14 cellular contexts compared by ENCODE assay signal in the genomic region with DNA sequence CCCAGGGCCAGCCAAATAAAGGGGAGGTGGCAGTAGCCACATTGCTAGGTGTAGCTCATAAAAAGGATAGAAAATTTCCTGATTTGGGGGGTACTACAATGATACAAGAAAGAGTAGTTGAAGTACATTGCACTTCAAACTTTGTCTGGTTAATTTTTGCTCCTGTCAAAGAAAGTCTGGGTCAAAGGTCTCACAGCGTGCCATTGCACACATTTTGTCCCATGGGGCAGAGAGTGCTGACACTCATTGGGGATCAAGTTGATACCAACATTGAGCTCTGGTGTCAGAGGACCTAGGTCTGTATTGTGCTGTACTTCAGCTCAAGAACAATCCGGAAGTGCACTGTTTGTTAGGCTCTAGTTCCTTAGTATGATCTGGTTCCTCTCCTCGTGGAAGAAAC.
"Had no signal": no experiment of that assay in that cellular context is flagged by ENCODE, and none has a peak within 500 bp of the region (broad histone marks: within the 10 kb centered on the region; RNA-seq: fewer than 3 reads in every experiment).

No MANE protein-coding gene starts in this region.

- H3K27me3 Mint-ChIP-seq: activated CD4-positive, alpha-beta T cell treated with anti-CD3 and anti-CD28 coated beads, Interleukin-2, amount 10 ng/mL, durations not matched to agents 24 days and 14 days; activated naive CD4-positive, alpha-beta T cell treated with anti-CD3 and anti-CD28 coated beads, Interleukin-2, amount 10 ng/mL, durations not matched to agents 7 days and 5 days; activated T-helper 17 cell treated with anti-CD3 and anti-CD28 coated beads, Interleukin-2, amount 50 U/mL, for 72 hours; central memory CD8-positive, alpha-beta T cell; effector memory CD8-positive, alpha-beta T cell; naive thymus-derived CD4-positive, alpha-beta T cell had no signal

- H3K9me3 Mint-ChIP-seq: activated CD4-positive, alpha-beta T cell treated with anti-CD3 and anti-CD28 coated beads, Interleukin-2, amount 10 ng/mL, durations not matched to agents 24 days and 14 days; activated T-helper 17 cell treated with anti-CD3 and anti-CD28 coated beads, Interleukin-2, amount 50 U/mL, for 72 hours; central memory CD8-positive, alpha-beta T cell; effector memory CD8-positive, alpha-beta T cell had no signal

- H3K4me2 ChIP-seq: smooth muscle cell had no signal

- H3K4me3 Mint-ChIP-seq: activated CD4-positive, alpha-beta T cell treated with anti-CD3 and anti-CD28 coated beads, Interleukin-2, amount 10 ng/mL, durations not matched to agents 24 days and 14 days; activated naive CD4-positive, alpha-beta T cell treated with anti-CD3 and anti-CD28 coated beads, Interleukin-2, amount 10 ng/mL, durations not matched to agents 7 days and 5 days; activated T-helper 17 cell treated with anti-CD3 and anti-CD28 coated beads, Interleukin-2, amount 50 U/mL, for 72 hours; central memory CD8-positive, alpha-beta T cell; effector memory CD8-positive, alpha-beta T cell; stimulated activated effector memory CD8-positive, alpha-beta T cell treated with anti-CD3 and anti-CD28 coated beads, Interleukin-12 subunit alpha, Interleukin-12 subunit beta, amount 100 ng/mL, for 72 hours; WTC11 had no signal

- H3K27ac Mint-ChIP-seq: activated CD4-positive, alpha-beta T cell treated with anti-CD3 and anti-CD28 coated beads, Interleukin-2, amount 10 ng/mL, durations not matched to agents 24 days and 14 days; activated naive CD4-positive, alpha-beta T cell treated with anti-CD3 and anti-CD28 coated beads, Interleukin-2, amount 10 ng/mL, durations not matched to agents 7 days and 5 days; activated T-helper 17 cell treated with anti-CD3 and anti-CD28 coated beads, Interleukin-2, amount 50 U/mL, for 72 hours; effector memory CD8-positive, alpha-beta T cell; stimulated activated effector memory CD8-positive, alpha-beta T cell treated with anti-CD3 and anti-CD28 coated beads, Interleukin-12 subunit alpha, Interleukin-12 subunit beta, amount 100 ng/mL, for 72 hours; WTC11 had no signal

- H3K4me3 ChIP-seq: gastroesophageal sphincter, lower lobe of right lung, smooth muscle cell, transverse colon had no signal

- H3K9me3 ChIP-seq: lower lobe of right lung, transverse colon had no signal

- H3K36me3 Mint-ChIP-seq: activated naive CD4-positive, alpha-beta T cell treated with anti-CD3 and anti-CD28 coated beads, Interleukin-2, amount 10 ng/mL, durations not matched to agents 7 days and 5 days; naive thymus-derived CD4-positive, alpha-beta T cell; stimulated activated effector memory CD8-positive, alpha-beta T cell treated with anti-CD3 and anti-CD28 coated beads, Interleukin-12 subunit alpha, Interleukin-12 subunit beta, amount 100 ng/mL, for 72 hours had no signal

- H3K27ac ChIP-seq: lower lobe of right lung, transverse colon had no signal

- ATAC-seq: activated T-helper 17 cell treated with anti-CD3 and anti-CD28 coated beads, Interleukin-2, amount 50 U/mL, for 72 hours; effector memory CD8-positive, alpha-beta T cell; stimulated activated effector memory CD8-positive, alpha-beta T cell treated with anti-CD3 and anti-CD28 coated beads, Interleukin-12 subunit alpha, Interleukin-12 subunit beta, amount 100 ng/mL, for 72 hours had no signal

- H3K4me1 ChIP-seq: lower lobe of right lung had no signal

- DNase-seq: activated CD4-positive, alpha-beta T cell treated with anti-CD3 and anti-CD28 coated beads, Interleukin-2, amount 10 ng/mL, durations not matched to agents 24 days and 14 days; activated CD8-positive, alpha-beta memory T cell treated with anti-CD3 and anti-CD28 coated beads for 24 hours; activated naive CD4-positive, alpha-beta T cell treated with anti-CD3 and anti-CD28 coated beads, Interleukin-2, amount 10 ng/mL, durations not matched to agents 7 days and 5 days; effector memory CD8-positive, alpha-beta T cell; kidney; lower lobe of right lung had no signal

- H3K36me3 ChIP-seq: lower lobe of right lung, transverse colon had no signal

- H3K27me3 ChIP-seq: gastroesophageal sphincter, transverse colon had no signal

- H3K4me1 Mint-ChIP-seq: activated CD4-positive, alpha-beta T cell treated with anti-CD3 and anti-CD28 coated beads, Interleukin-2, amount 10 ng/mL, durations not matched to agents 24 days and 14 days; activated naive CD4-positive, alpha-beta T cell treated with anti-CD3 and anti-CD28 coated beads, Interleukin-2, amount 10 ng/mL, durations not matched to agents 7 days and 5 days; activated T-helper 17 cell treated with anti-CD3 and anti-CD28 coated beads, Interleukin-2, amount 50 U/mL, for 72 hours; central memory CD8-positive, alpha-beta T cell; stimulated activated effector memory CD8-positive, alpha-beta T cell treated with anti-CD3 and anti-CD28 coated beads, Interleukin-12 subunit alpha, Interleukin-12 subunit beta, amount 100 ng/mL, for 72 hours had no signal
